In the genomic region with DNA sequence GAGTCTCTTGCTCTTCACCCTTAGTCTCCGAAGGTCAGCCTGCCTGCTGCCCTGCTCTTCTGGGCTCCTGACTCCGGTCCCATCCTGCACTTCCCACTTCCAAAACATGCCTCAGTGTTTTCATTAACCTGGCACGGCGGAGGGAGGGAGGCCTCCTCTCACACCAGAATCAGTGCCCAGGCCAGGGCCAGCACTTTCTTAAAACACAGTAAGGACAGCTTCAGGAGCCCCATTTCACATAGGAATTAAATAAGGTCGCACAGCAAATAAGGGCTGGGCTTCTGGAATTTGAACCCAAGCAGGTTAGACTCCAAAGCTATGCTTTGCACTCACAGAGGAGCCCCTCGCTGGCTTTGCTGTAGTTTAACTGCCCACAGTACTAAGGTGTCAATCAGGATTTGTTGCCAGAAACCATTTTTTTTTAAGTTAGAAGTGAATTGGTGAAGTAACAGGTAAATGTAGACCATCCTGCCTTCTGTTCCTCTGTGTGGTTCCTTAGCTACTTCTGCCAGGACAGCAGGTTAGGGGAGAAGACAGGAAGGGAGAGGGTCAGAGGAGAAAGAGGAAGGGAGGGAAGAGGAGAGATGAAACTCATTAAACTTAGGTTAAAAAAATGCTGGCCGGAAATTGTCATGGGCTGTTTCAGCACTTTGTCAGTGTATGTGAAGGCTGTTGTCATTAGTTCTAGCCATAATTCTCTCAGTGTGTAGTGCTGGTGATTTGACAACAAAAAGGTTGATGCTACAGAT, we compare ENCODE assay signal across 9 cellular contexts. TPM values are rescaled to one million over a fixed set of nuclear protein-coding genes. Genes with fewer than 3 reads are reported as not detected.
DNase-seq lines count a peak whose midpoint lies in the region; ATAC-seq, FAIRE-seq and TF ChIP-seq lines count a peak whose summit lies in the region.
"Had no signal": no experiment of that assay in that cellular context is flagged by ENCODE, and none has a peak within 500 bp of the region (broad histone marks: within the 10 kb centered on the region; RNA-seq: fewer than 3 reads in every experiment).

No MANE protein-coding gene starts in this region.

- SMC1A ChIA-PET in GM12878 (lab: Charles Lee; ENCODE audit: uncharacterized antibody, unreplicated experiment): interaction anchor here (2.0 to 9.3 kb wide), 6 partner anchors 13 to 43 kb away, joined by 6 to 147 read pairs (median 9); a partner anchor contains a TSS

- H2AFZ ChIP-seq in GM12878 (ENCODE audit: control insufficient read depth, low read depth, low read length): peak overlapping the region; percentile 1; the same call in 1 of the 2 replicates

- H3K27ac Mint-ChIP-seq in memory B cell: no peak overlapping the region

- no peak for TF ChIP-seq EP300 in GM12878 (IDR thresholded peaks at IDR 0.05; ENCODE audit: borderline replicate concordance in 1 of 2, control insufficient read depth in 1 of 2, low read depth in 2 of 2, low read length in 2 of 2)

- peak overlapping the region; percentile 84 for H3K4me3 Mint-ChIP-seq in memory B cell

- WGBS in GM12878 (ENCODE audit: insufficient coverage, insufficient replicate concordance, low lambda C conversion rate, missing lambda C conversion rate): 73% methylated on average over 7 of the region's 7 CpGs

- H3K27ac ChIP-seq in GM12878 (ENCODE audit: control insufficient read depth, insufficient read depth): peak overlapping the region; percentile 45
- H3K27ac ChIP-seq in thoracic aorta: peak overlapping the region; percentile 10 to 65

- peak overlapping the region; percentile 82 for H3K4me2 ChIP-seq in GM12878 (ENCODE audit: control insufficient read depth, insufficient read depth)

- H4K20me1 ChIP-seq in GM12878 (ENCODE audit: control insufficient read depth, insufficient read depth): no peaks in the 10 kb centered on the region

- TF ChIP-seq RAD21 in GM12878 (IDR thresholded peaks at IDR 0.05; ENCODE audit: insufficient read depth, low read depth, low read length): no peak

- CTCF ChIA-PET in GM12878 (lab: Yijun Ruan, JAX): interaction anchor here (1.3 to 9.1 kb wide), 6 partner anchors 10 to 27 kb away, joined by 4 to 116 read pairs (median 5); a partner anchor contains a TSS

- intact Hi-C loops in GM12878 (cut with micrococcal nuclease; ENCODE audit: unreplicated experiment): loop anchor here (10.0 kb wide), 2 partner anchors 414 to 1816 kb away; a partner anchor contains a TSS

- peaks cover 2% of the 10 kb centered on the region for H3K9me3 Mint-ChIP-seq in memory B cell

- RAD21 ChIA-PET in GM12878 (lab: Charles Lee; ENCODE audit: unreplicated experiment): interaction anchor here (1.5 to 9.2 kb wide), 5 partner anchors 8 to 18 kb away, joined by 4 to 124 read pairs (median 38); a partner anchor contains a TSS

- H3K36me3 Mint-ChIP-seq in memory B cell: peaks cover 16% of the 10 kb centered on the region

- peak overlapping the region; percentile 47 for H3K9ac ChIP-seq in GM12878 (ENCODE audit: control insufficient read depth, insufficient read depth, low read length)

- H3K9me3 ChIP-seq in GM12878 (replicated peaks; ENCODE audit: control insufficient read depth, insufficient read depth, low read length): no peaks in the 10 kb centered on the region
- no peaks in the 10 kb centered on the region for H3K9me3 ChIP-seq in thoracic aorta

- POLR2A ChIA-PET in GM12878 (lab: Charles Lee): interaction anchor here (1.0 to 14.0 kb wide), 5 partner anchors 8 to 27 kb away, joined by 3 to 174 read pairs (median 8); a partner anchor contains a TSS

- FAIRE-seq in GM12878 (lab: Jason Lieb, UNC): peak; percentile 59

- TF ChIP-seq CTCF in GM12878 (IDR thresholded peaks at IDR 0.05 in 2 of 3, conservative IDR thresholded peaks at IDR 0.05 in 1 of 3; ENCODE audit: control insufficient read depth in 2 of 3, extremely low read depth in 1 of 3, insufficient read depth in 1 of 3, low read depth in 3 of 3, low read length in 3 of 3) (no peak), thoracic aorta (IDR thresholded peaks at IDR 0.05) (no peak)

- DNase-seq in activated CD8-positive, alpha-beta memory T cell treated with anti-CD3 and anti-CD28 coated beads for 24 hours: peak; percentile 51
- DNase-seq in activated CD8-positive, alpha-beta memory T cell treated with anti-CD3 and anti-CD28 coated beads, Interleukin-2, amount 50 U/mL, for 4 hours: no peak
- DNase-seq in GM12878 (ENCODE audit: low read depth, low spot score): no peak
- DNase-seq in memory B cell (ENCODE audit: low spot score in 2 of 2): no peak
- DNase-seq in thoracic aorta (ENCODE audit: low spot score): no peak
- no peak for DNase-seq in NCI-H2227 treated with DMSO at 0.1 percent for 48 hours (lab: John Stamatoyannopoulos, UW)

- H3K79me2 ChIP-seq in GM12878 (ENCODE audit: control insufficient read depth, insufficient read depth, low read length): peaks cover 43% of the 10 kb centered on the region

- H3K4me3 ChIP-seq in GM12878 (peak overlapping the region; percentile 78), thoracic aorta (peak overlapping the region; percentile 79)

- TF ChIP-seq POLR2A in GM12878 (IDR thresholded peaks at IDR 0.05; ENCODE audit: low read depth, low read length): no peak

- peak; percentile 0; the same call in 2 of the 3 replicates for ATAC-seq in GM12878
- ATAC-seq in memory B cell (ENCODE audit: low read depth): no peak
- no peak for ATAC-seq in thoracic aorta (ENCODE audit: insufficient number of reproducible peaks, low FRiP score, low read depth)
- no peak for ATAC-seq in HG02678 (IDR thresholded peaks at IDR 0.05; ENCODE audit: unreplicated experiment)
- no peak for ATAC-seq in HG03469 (IDR thresholded peaks at IDR 0.05; ENCODE audit: unreplicated experiment)

- H3K4me1 ChIP-seq in GM12878 (ENCODE audit: control insufficient read depth, insufficient read depth, low read length) (peaks cover 55% of the 10 kb centered on the region), thoracic aorta (ENCODE audit: control insufficient read depth in 1 of 2, low read depth in 2 of 2) (peaks cover 32 to 69% of the 10 kb centered on the region in 2 donors)

- H3K27me3 Mint-ChIP-seq in memory B cell: no peaks in the 10 kb centered on the region

- in situ Hi-C loops in GM12878 (cut with MboI): loop anchor here (10.0 to 25.0 kb wide), 2 partner anchors 1556 to 1798 kb away; a partner anchor contains a TSS

- H3K4me1 Mint-ChIP-seq in memory B cell: peaks cover 40% of the 10 kb centered on the region

- no peaks in the 10 kb centered on the region for H3K36me3 ChIP-seq in GM12878 (ENCODE audit: control insufficient read depth in 2 of 2, insufficient read depth in 2 of 2, low read length in 1 of 2)
- no peaks in the 10 kb centered on the region for H3K36me3 ChIP-seq in thoracic aorta

- BruUV-seq in GM12878 (replicated peaks; lab: Mats Ljungman, UMichigan): no TSS peak

- no peaks in the 10 kb centered on the region for H3K27me3 ChIP-seq in GM12878 (replicated peaks in 1 of 2; ENCODE audit: control insufficient read depth in 2 of 2, insufficient read depth in 2 of 2, low read length in 1 of 2)
- H3K27me3 ChIP-seq in thoracic aorta (replicated peaks; ENCODE audit: insufficient read depth): no peaks in the 10 kb centered on the region

RNA-seq across cellular contexts. Expression of a gene that starts 1.1 kb away (rescaled TPM):
- 175 and 194 TPM in 2 replicates for total RNA-seq in GM12878 (2013; cell fraction: nucleolus; rRNA removed)
- total RNA-seq in GM12878 (2014; rRNA removed) (15.6 and 16.5 TPM in 2 replicates), GM12878 (2014; rRNA removed; fragmentation: Illumina TruSeq; extraction: Trizol) (10.9 and 11.9 TPM in 2 replicates), GM12878 (2021) (20.0 and 21.1 TPM in 2 replicates), thoracic aorta (10 to 100 TPM; 48.5 to 68.5 TPM)
- polyA plus RNA-seq in GM12878 (2011; ENCODE audit: low read depth): 9.8 TPM
- polyA plus RNA-seq in GM12878 (2011; rRNA removed) (50.8 and 71.1 TPM in 2 replicates), GM12878 (2014; fragmentation: Illumina TruSeq; extraction: Trizol) (6.3 and 10.7 TPM in 2 replicates), GM12878 (2014; fragmentation: Nextera tagmentation; extraction: Ambion mirVana) (1 to 10 TPM; 3.7 to 4.0 TPM), GM12878 (2014; rRNA removed) (17.1 and 19.4 TPM in 2 replicates), GM12878 (2016; fragmentation: Nextera tagmentation; extraction: Ambion mirVana) (10 to 100 TPM; 17.1 to 19.1 TPM)
- 55.8 and 83.7 TPM in 2 replicates for polyA plus RNA-seq in GM12878 (2011; cell fraction: cytosol; rRNA removed)
- 307 and 389 TPM in 2 replicates for polyA plus RNA-seq in GM12878 (2011; cell fraction: nucleus; rRNA removed)
- polyA plus RNA-seq in GM12878 (2012): 16.9 and 18.3 TPM in 2 replicates
- 45.6 and 75.7 TPM in 2 replicates for polyA minus RNA-seq in GM12878 (2011; rRNA and poly(A)+ RNA removed)
- 17.1 and 19.4 TPM in 2 replicates for polyA minus RNA-seq in GM12878 (2011; cell fraction: cytosol; rRNA and poly(A)+ RNA removed)
- polyA minus RNA-seq in GM12878 (2011; cell fraction: nucleus; rRNA and poly(A)+ RNA removed): 66.4 and 98.8 TPM in 2 replicates

RNA-seq across cellular contexts. Expression of a gene that starts 18.0 kb away (rescaled TPM):
- total RNA-seq in GM12878 (2013; cell fraction: nucleolus; rRNA removed): 23.8 and 31.1 TPM in 2 replicates
- total RNA-seq in GM12878 (2014; rRNA removed) (7.8 and 8.4 TPM in 2 replicates), GM12878 (2014; rRNA removed; fragmentation: Illumina TruSeq; extraction: Trizol) (5.6 and 5.7 TPM in 2 replicates), GM12878 (2021) (8.6 and 8.9 TPM in 2 replicates), thoracic aorta (100 to 1,000 TPM; 473 to 661 TPM)
- 1.2 TPM for polyA plus RNA-seq in GM12878 (2011; ENCODE audit: low read depth)
- polyA plus RNA-seq in GM12878 (2011; rRNA removed) (2.4 and 4.5 TPM in 2 replicates), GM12878 (2014; fragmentation: Illumina TruSeq; extraction: Trizol) (3.8 and 6.1 TPM in 2 replicates), GM12878 (2014; fragmentation: Nextera tagmentation; extraction: Ambion mirVana) (1 to 10 TPM; 1.7 to 1.8 TPM), GM12878 (2014; rRNA removed) (8.5 TPM in 2 replicates), GM12878 (2016; fragmentation: Nextera tagmentation; extraction: Ambion mirVana) (10 to 100 TPM; 11.0 to 12.1 TPM)
- 5.2 and 6.2 TPM in 2 replicates for polyA plus RNA-seq in GM12878 (2011; cell fraction: cytosol; rRNA removed)
- 3.0 and 3.7 TPM in 2 replicates for polyA plus RNA-seq in GM12878 (2011; cell fraction: nucleus; rRNA removed)
- polyA plus RNA-seq in GM12878 (2012): 2.1 and 4.4 TPM in 2 replicates
- 6.1 and 8.3 TPM in 2 replicates for polyA minus RNA-seq in GM12878 (2011; rRNA and poly(A)+ RNA removed)
- 2.6 and 3.1 TPM in 2 replicates for polyA minus RNA-seq in GM12878 (2011; cell fraction: cytosol; rRNA and poly(A)+ RNA removed)
- 8.7 and 10.1 TPM in 2 replicates for polyA minus RNA-seq in GM12878 (2011; cell fraction: nucleus; rRNA and poly(A)+ RNA removed)

RNA-seq across cellular contexts. Expression of a gene that starts 40.1 kb away (rescaled TPM):
- 15.8 and 16.7 TPM in 2 replicates for total RNA-seq in GM12878 (2013; cell fraction: nucleolus; rRNA removed)
- 31.1 and 42.1 TPM in 2 replicates for total RNA-seq in GM12878 (2014; rRNA removed)
- total RNA-seq in GM12878 (2014; rRNA removed; fragmentation: Illumina TruSeq; extraction: Trizol): 44.2 and 44.5 TPM in 2 replicates
- total RNA-seq in GM12878 (2021): 31.1 and 34.7 TPM in 2 replicates
- 20.2 TPM for polyA plus RNA-seq in GM12878 (2011; ENCODE audit: low read depth)
- 33.1 and 49.3 TPM in 2 replicates for polyA plus RNA-seq in GM12878 (2011; rRNA removed)
- polyA plus RNA-seq in GM12878 (2011; cell fraction: cytosol; rRNA removed): 10.8 and 12.9 TPM in 2 replicates
- 11.1 and 11.3 TPM in 2 replicates for polyA plus RNA-seq in GM12878 (2011; cell fraction: nucleus; rRNA removed)
- 21.5 and 21.7 TPM in 2 replicates for polyA plus RNA-seq in GM12878 (2012)
- 43.4 and 59.1 TPM in 2 replicates for polyA plus RNA-seq in GM12878 (2014; fragmentation: Illumina TruSeq; extraction: Trizol)
- 10 to 100 TPM; 47.4 to 74.4 TPM for polyA plus RNA-seq in GM12878 (2014; fragmentation: Nextera tagmentation; extraction: Ambion mirVana)
- polyA plus RNA-seq in GM12878 (2014; rRNA removed): 26.7 and 32.3 TPM in 2 replicates
- polyA plus RNA-seq in GM12878 (2016; fragmentation: Nextera tagmentation; extraction: Ambion mirVana): 10 to 100 TPM; 47.2 to 48.4 TPM
- 8.3 and 8.7 TPM in 2 replicates for polyA minus RNA-seq in GM12878 (2011; rRNA and poly(A)+ RNA removed)
- polyA minus RNA-seq in GM12878 (2011; cell fraction: cytosol; rRNA and poly(A)+ RNA removed): 4.4 and 5.1 TPM in 2 replicates
- 5.2 and 6.5 TPM in 2 replicates for polyA minus RNA-seq in GM12878 (2011; cell fraction: nucleus; rRNA and poly(A)+ RNA removed)
- 10 to 100 TPM; 16.6 to 20.7 TPM for total RNA-seq in thoracic aorta

RNA-seq across cellular contexts. Expression of a gene that starts 49.5 kb away (rescaled TPM):
- not detected in 2 replicates for total RNA-seq in GM12878 (2013; cell fraction: nucleolus; rRNA removed)
- total RNA-seq in GM12878 (2014; rRNA removed) (not detected in 2 replicates), GM12878 (2014; rRNA removed; fragmentation: Illumina TruSeq; extraction: Trizol) (not detected in 2 replicates), GM12878 (2021) (not detected in 2 replicates), thoracic aorta (not detected)
- not detected for polyA plus RNA-seq in GM12878 (2011; ENCODE audit: low read depth)
- polyA plus RNA-seq in GM12878 (2011; rRNA removed) (0.07 and 0.12 TPM in 2 replicates), GM12878 (2014; fragmentation: Illumina TruSeq; extraction: Trizol) (not detected in 2 replicates), GM12878 (2014; fragmentation: Nextera tagmentation; extraction: Ambion mirVana) (not detected), GM12878 (2014; rRNA removed) (not detected in 2 replicates), GM12878 (2016; fragmentation: Nextera tagmentation; extraction: Ambion mirVana) (not detected)
- 0.21 and 0.32 TPM in 2 replicates for polyA plus RNA-seq in GM12878 (2011; cell fraction: cytosol; rRNA removed)
- polyA plus RNA-seq in GM12878 (2011; cell fraction: nucleus; rRNA removed): 0.28 and 0.42 TPM in 2 replicates
- polyA plus RNA-seq in GM12878 (2012): 0.08 TPM in 1 of 2 replicates, not detected in the other
- polyA minus RNA-seq in GM12878 (2011; rRNA and poly(A)+ RNA removed): 0.29 and 0.41 TPM in 2 replicates
- not detected in 2 replicates for polyA minus RNA-seq in GM12878 (2011; cell fraction: cytosol; rRNA and poly(A)+ RNA removed)
- 0.12 TPM in 1 of 2 replicates, not detected in the other for polyA minus RNA-seq in GM12878 (2011; cell fraction: nucleus; rRNA and poly(A)+ RNA removed)
- polyA plus RNA-seq: BJ had no signal

Comparison
In these comparisons a context has a peak if more than half of its experiments do, and no peak if none do; other contexts are left out.
1. RNA of a gene that starts 18.0 kb away (total RNA-seq): 473 to 661 TPM in thoracic aorta; 5.6 to 31.1 TPM in GM12878; every median in the first group is over 10 times any median in the second.